8 cellular contexts compared by ENCODE assay signal in genomic region chr17:79837888-79838540, GRCh38. TPM values are rescaled to one million over a fixed set of nuclear protein-coding genes. Genes with fewer than 3 reads are reported as not detected.
DNase-seq lines count a peak whose midpoint lies in the region; ATAC-seq and TF ChIP-seq lines count a peak whose summit lies in the region.

No MANE protein-coding gene starts in this region.

- H3K9ac ChIP-seq in iPS-18a (ENCODE audit: low read length), result peak overlapping the region; percentile 44

- peaks cover 38% of the 10 kb centered on the region for H3K4me1 ChIP-seq in cardiac muscle cell (ENCODE audit: low read depth)
- peaks cover 35% of the 10 kb centered on the region for H3K4me1 ChIP-seq in iPS-18a (ENCODE audit: control insufficient read depth, low read depth, low read length)

- H3K36me3 ChIP-seq in cardiac muscle cell (no peaks in the 10 kb centered on the region), iPS-18a (ENCODE audit: control insufficient read depth, low read depth, low read length) (no peaks in the 10 kb centered on the region)

- H3K4me3 ChIP-seq in cardiac muscle cell (peak overlapping the region; percentile 78), iPS-18a (ENCODE audit: low read length) (peak overlapping the region; percentile 68)

- ATAC-seq in Right ventricle myocardium superior (ENCODE audit: poor library complexity), result no peak
- no peak for ATAC-seq in GM19452 (IDR thresholded peaks at IDR 0.05; ENCODE audit: unreplicated experiment)
- ATAC-seq in GM19328 (IDR thresholded peaks at IDR 0.05; ENCODE audit: unreplicated experiment), result no peak

- H3K27ac ChIP-seq in cardiac muscle cell (peak overlapping the region; percentile 94), iPS-18a (ENCODE audit: low read length) (no peak overlapping the region)

- H3K9me3 ChIP-seq in cardiac muscle cell (ENCODE audit: low read depth) (no peaks in the 10 kb centered on the region), iPS-18a (ENCODE audit: control insufficient read depth, low read depth, low read length) (no peaks in the 10 kb centered on the region)

- intact Hi-C loops in Right ventricle myocardium superior (cut with DNase I), result no loop called here

- DNase-seq in cardiac muscle cell (ENCODE audit: low read depth in 1 of 2, low spot score in 1 of 2) (no peak), Right ventricle myocardium superior (no peak), NCI-H2196 (lab: John Stamatoyannopoulos, UW; ENCODE audit: unreplicated experiment) (no peak)
- DNase-seq in activated effector memory CD4-positive, alpha-beta T cell treated with Interleukin-2 at 50 U/mL for 16 hours, result peak; percentile 47
- DNase-seq in stimulated activated naive CD4-positive, alpha-beta T cell (lab: John Stamatoyannopoulos, UW), result peak in 5 of 6 experiments; percentile 44 to 92 (median 76)

- no peak for TF ChIP-seq CTCF in cardiac muscle cell (IDR thresholded peaks at IDR 0.05; ENCODE audit: low read depth, low read length)

- H3K27me3 ChIP-seq in cardiac muscle cell (peaks cover 68% of the 10 kb centered on the region), iPS-18a (ENCODE audit: control insufficient read depth, insufficient read depth, low read length) (peaks cover 90% of the 10 kb centered on the region)

RNA-seq across cellular contexts. Expression of gene CBX4, which starts 1.2 kb away (rescaled TPM):
- 78.2 and 91.6 TPM in 2 replicates for total RNA-seq in cardiac muscle cell
- polyA plus RNA-seq in cardiac muscle cell, result 43.6 and 51.9 TPM in 2 replicates
- total RNA-seq in Right ventricle myocardium superior, result 25.6 TPM

RNA-seq across cellular contexts. Expression of gene CBX8, which starts 41.1 kb away (rescaled TPM):
- total RNA-seq in cardiac muscle cell (16.7 and 20.3 TPM in 2 replicates), Right ventricle myocardium superior (6.2 TPM)
- 8.2 and 13.8 TPM in 2 replicates for polyA plus RNA-seq in cardiac muscle cell

Comparison
In these comparisons a context has a peak if more than half of its experiments do, and no peak if none do; other contexts are left out.
1. DNase-seq: peak in activated effector memory CD4-positive, alpha-beta T cell treated with Interleukin-2 at 50 U/mL for 16 hours (single experiment) and stimulated activated naive CD4-positive, alpha-beta T cell (5 of 6); none in cardiac muscle cell (0 of 2), Right ventricle myocardium superior (single experiment) and NCI-H2196 (single experiment).